8 cellular contexts compared by ENCODE assay signal in the genomic region with DNA sequence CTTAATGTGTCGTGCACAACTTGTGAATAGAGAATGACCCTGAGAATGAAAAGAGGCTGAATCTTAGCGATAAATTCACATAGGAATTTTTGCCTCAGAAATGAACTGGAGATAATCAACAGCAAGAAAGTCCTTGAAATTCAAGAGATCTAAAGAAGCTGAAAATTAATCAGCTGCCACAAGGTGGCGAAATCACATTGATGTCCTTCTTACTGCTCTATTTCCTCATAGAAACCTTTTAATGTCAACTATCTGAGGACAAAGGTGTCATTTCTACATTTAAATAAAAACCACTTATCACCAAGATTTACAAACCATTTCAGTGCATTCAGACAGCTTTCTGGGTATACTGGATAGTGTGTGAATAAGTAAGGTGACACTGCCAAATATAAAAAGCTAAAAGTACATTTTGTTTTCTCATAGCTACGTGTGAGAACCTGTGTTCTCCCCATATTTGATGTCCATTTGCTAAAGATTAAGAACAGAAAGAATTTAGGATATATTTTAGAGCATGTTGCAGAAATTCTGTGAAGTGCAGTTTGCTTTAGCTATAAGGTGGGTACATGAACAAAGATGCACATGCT.
DNase-seq lines count a peak whose midpoint lies in the region; ATAC-seq and TF ChIP-seq lines count a peak whose summit lies in the region.

No MANE protein-coding gene starts in this region.

- ATAC-seq in psoas muscle (peak in 1 of 4 donors; percentile 56), GM21367 (IDR thresholded peaks at IDR 0.05; ENCODE audit: unreplicated experiment) (no peak)

- H3K9ac ChIP-seq in Loucy (ENCODE audit: low read depth, low read length, poor library complexity, severe bottlenecking) (no peak overlapping the region), SK-N-SH (no peak overlapping the region)

- H3F3A ChIP-seq in Loucy (ENCODE audit: low read depth) (no peaks in the 10 kb centered on the region), SK-N-SH (replicated peaks; ENCODE audit: insufficient read depth) (no peaks in the 10 kb centered on the region)

- H3K27me3 ChIP-seq in Loucy (ENCODE audit: insufficient read depth, low read length, poor library complexity, severe bottlenecking) (no peaks in the 10 kb centered on the region), SK-N-SH (ENCODE audit: insufficient read depth) (no peaks in the 10 kb centered on the region), psoas muscle (ENCODE audit: insufficient read depth in 3 of 3, low read length in 2 of 3) (no peaks in the 10 kb centered on the region)

- no peak for TF ChIP-seq EP300 in SK-N-SH (IDR thresholded peaks at IDR 0.05; ENCODE audit: borderline replicate concordance in 1 of 2, low read depth in 1 of 2, low read length in 1 of 2)

- TF ChIP-seq RAD21 in SK-N-SH (IDR thresholded peaks at IDR 0.05; ENCODE audit: low read length), result peak; percentile 84

- H3K4me2 ChIP-seq in Loucy (ENCODE audit: low read depth, low read length, poor library complexity, severe bottlenecking) (no peak overlapping the region), SK-N-SH (no peak overlapping the region)

- intact Hi-C loops in psoas muscle (cut with DNase I), result loop anchor here (2.0 to 10.0 kb wide), 2 partner anchors 609 kb away; no protein-coding TSS in a partner anchor

- POLR2A ChIA-PET in GM10248 (lab: Yijun Ruan, JAX), result no interaction called here
- POLR2A ChIA-PET in SK-N-SH (lab: Yijun Ruan, JAX), result interaction anchor here (0.5 kb wide), 1 partner anchor 679 kb away, joined by 4 read pairs; no protein-coding TSS in a partner anchor

- peak; percentile 70 for DNase-seq in A172 (ENCODE audit: low spot score)
- peak; percentile 10 for DNase-seq in GM10248 (ENCODE audit: extremely low spot score)
- peak; percentile 33 for DNase-seq in SK-N-SH
- DNase-seq in fibroblast of peridontal ligament (ENCODE audit: extremely low read depth), result peak; percentile 92
- DNase-seq in psoas muscle, result no peak
- no peak for DNase-seq in cortex of kidney (lab: John Stamatoyannopoulos, UW)

- H3K4me3 ChIP-seq in Loucy (ENCODE audit: low read length, poor library complexity, severe bottlenecking), result no peak overlapping the region
- H3K4me3 ChIP-seq in SK-N-SH (ENCODE audit: low read depth in 2 of 2, low read length in 1 of 2), result no peak overlapping the region
- no peak overlapping the region for H3K4me3 ChIP-seq in psoas muscle

- no peak overlapping the region; a peak in 1 of 4 replicates for H3K27ac ChIP-seq in SK-N-SH (ENCODE audit: low read depth in 2 of 2, low read length in 1 of 2)
- no peak overlapping the region for H3K27ac ChIP-seq in psoas muscle

- no peaks in the 10 kb centered on the region for H3K79me2 ChIP-seq in Loucy (ENCODE audit: insufficient read depth, low read length)
- H3K79me2 ChIP-seq in SK-N-SH (ENCODE audit: insufficient read depth), result no peaks in the 10 kb centered on the region

- H3K9me2 ChIP-seq in Loucy (replicated peaks; ENCODE audit: low read depth, low read length) (no peaks in the 10 kb centered on the region), SK-N-SH (no peaks in the 10 kb centered on the region)

- H3K36me3 ChIP-seq in Loucy (ENCODE audit: insufficient read depth, low read length) (no peaks in the 10 kb centered on the region), SK-N-SH (replicated peaks in 1 of 2; ENCODE audit: control insufficient read depth in 1 of 2, insufficient read depth in 2 of 2, low read length in 1 of 2) (no peaks in the 10 kb centered on the region), psoas muscle (ENCODE audit: insufficient read depth in 1 of 2, low read depth in 1 of 2) (no peaks in the 10 kb centered on the region)

- 0 out of 2 replicates have a peak overlapping the region, but pooled peaks have one; percentile 2 for H2AFZ ChIP-seq in Loucy (ENCODE audit: low read length)
- H2AFZ ChIP-seq in SK-N-SH (ENCODE audit: low read depth), result no peak overlapping the region

- CTCF ChIA-PET in GM10248 (lab: Yijun Ruan, JAX) (interaction anchor here (0.9 to 2.1 kb wide), 10 partner anchors 9 to 610 kb away, joined by 3 to 18 read pairs (median 4); no protein-coding TSS in a partner anchor), SK-N-SH (lab: Yijun Ruan, JAX) (interaction anchor here (0.7 to 2.3 kb wide), 38 partner anchors 8 to 1942 kb away, joined by 3 to 9 read pairs (median 3); no protein-coding TSS in a partner anchor)

- H4K20me1 ChIP-seq in Loucy (ENCODE audit: insufficient read depth, low read length, poor library complexity, severe bottlenecking) (no peaks in the 10 kb centered on the region), SK-N-SH (ENCODE audit: insufficient read depth) (no peaks in the 10 kb centered on the region)

- TF ChIP-seq CTCF in GM10248 (IDR thresholded peaks at IDR 0.05; ENCODE audit: control extremely low read depth, extremely low read depth, low read depth, missing control alignments) (peak; percentile 51), Loucy (conservative IDR thresholded peaks at IDR 0.05; ENCODE audit: low read length) (peak; percentile 78), SK-N-SH (IDR thresholded peaks at IDR 0.05) (peak; percentile 78), psoas muscle (IDR thresholded peaks at IDR 0.05) (peak; percentile 60)

- WGBS in SK-N-SH (ENCODE audit: low lambda C conversion rate), result 25% methylated on average over 4 of the region's 4 CpGs
- WGBS in psoas muscle, 3 donors, result 29 to 38% (median 30%) methylated on average over 4 of the region's 4 CpGs

- no peaks in the 10 kb centered on the region for H3K4me1 ChIP-seq in Loucy (ENCODE audit: insufficient read depth, low read length, poor library complexity, severe bottlenecking)
- H3K4me1 ChIP-seq in SK-N-SH (ENCODE audit: control insufficient read depth in 1 of 2, insufficient read depth in 2 of 2, low read depth in 1 of 2, low read length in 1 of 2), result peaks cover 0 to 2% of the 10 kb centered on the region in 2 experiments; a peak in 1 of 4 replicates
- no peaks in the 10 kb centered on the region for H3K4me1 ChIP-seq in psoas muscle

- no peaks in the 10 kb centered on the region for H3K9me3 ChIP-seq in Loucy (ENCODE audit: insufficient read depth, low read depth, low read length)
- no peaks in the 10 kb centered on the region for H3K9me3 ChIP-seq in SK-N-SH
- no peaks in the 10 kb centered on the region for H3K9me3 ChIP-seq in psoas muscle

TF ChIP-seq in SK-N-SH, 30 proteins besides CTCF, POLR2A, EP300 and RAD21:
- TF ChIP-seq SMC3 (IDR thresholded peaks at IDR 0.05; ENCODE audit: low read depth, low read length), result peak; percentile 74
- TF ChIP-seq, protein P1, sequence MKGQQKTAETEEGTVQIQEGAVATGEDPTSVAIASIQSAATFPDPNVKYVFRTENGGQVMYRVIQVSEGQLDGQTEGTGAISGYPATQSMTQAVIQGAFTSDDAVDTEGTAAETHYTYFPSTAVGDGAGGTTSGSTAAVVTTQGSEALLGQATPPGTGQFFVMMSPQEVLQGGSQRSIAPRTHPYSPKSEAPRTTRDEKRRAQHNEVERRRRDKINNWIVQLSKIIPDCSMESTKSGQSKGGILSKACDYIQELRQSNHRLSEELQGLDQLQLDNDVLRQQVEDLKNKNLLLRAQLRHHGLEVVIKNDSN (IDR thresholded peaks at IDR 0.05; ENCODE audit: borderline replicate concordance, low read depth), result no peak
TF ChIP-seq in SK-N-SH: peak in this region for 1.

Comparison
In these comparisons a context has a peak if more than half of its experiments do, and no peak if none do; other contexts are left out.
1. DNase-seq: peak in A172 (single experiment), GM10248 (single experiment), SK-N-SH (single experiment) and fibroblast of peridontal ligament (single experiment); none in psoas muscle (0 of 2) and cortex of kidney (single experiment).
2. Peak in every context shown above with its lines, with median percentiles within 50 percentile points of each other: CTCF ChIP-seq.